Comparison of ENCODE assay signal across 1 cellular context in genomic region chr6:149887343-149887742, GRCh38.
TF ChIP-seq lines count a peak whose summit lies in the region.

No MANE protein-coding gene starts in this region.

TF ChIP-seq in HCT116, 20 proteins besides CTCF, POLR2A, EP300 and RAD21 (continued from another document):
- TF ChIP-seq SRF (IDR thresholded peaks at IDR 0.05; ENCODE audit: low read depth) (no peak), ZBTB33 (IDR thresholded peaks at IDR 0.05; ENCODE audit: extremely low read depth, insufficient replicate concordance, low read length) (no peak), ZNF274 (IDR thresholded peaks at IDR 0.05; ENCODE audit: low read depth, low read length) (no peak), POLR2AphosphoS5 (IDR thresholded peaks at IDR 0.05; ENCODE audit: low read depth, low read length) (peak; percentile 44; the same call in 1 of the 2 replicates)
